In genomic region chr3:112676659-112677234, GRCh38 we compare ENCODE assay signal across 10 cellular contexts. TPM values are rescaled to one million over a fixed set of nuclear protein-coding genes. Genes with fewer than 3 reads are reported as not detected.
A peak's percentile ranks its signal among the peaks of the same experiment; 100 is the strongest.
DNase-seq lines count a peak whose midpoint lies in the region; ATAC-seq lines count a peak whose summit lies in the region.
"Had no signal": no experiment of that assay in that cellular context is flagged by ENCODE, and none has a peak within 500 bp of the region (broad histone marks: within the 10 kb centered on the region; RNA-seq: fewer than 3 reads in every experiment).

No MANE protein-coding gene starts in this region.

- ATAC-seq in HG02852 (IDR thresholded peaks at IDR 0.05; ENCODE audit: unreplicated experiment) = peak; percentile 99

- DNase-seq in DMS 273 (lab: John Stamatoyannopoulos, UW; ENCODE audit: unreplicated experiment) (peak; percentile 40), DMS 273 treated with DMSO at 0.1 percent for 48 hours (lab: John Stamatoyannopoulos, UW) (no peak), NCI-H2029 treated with DMSO at 0.1 percent for 48 hours (lab: John Stamatoyannopoulos, UW) (peak; percentile 85), caudate nucleus (lab: John Stamatoyannopoulos, UW) (peak in 53 of 61 donors; percentile 3 to 91 (median 54)), lung microvascular endothelial cell (ENCODE audit: low read depth in 2 of 2) (peak; percentile 56 to 96)
- DNase-seq in activated CD4-positive, CD25-positive, alpha-beta regulatory T cell treated with anti-CD3 and anti-CD28 coated beads, Interleukin-2, amount 50 U/mL, for 16 hours (ENCODE audit: low read depth, low spot score) = peak; percentile 74
- DNase-seq in stimulated activated CD8-positive, alpha-beta memory T cell treated with anti-CD3 and anti-CD28 coated beads, Interleukin-15, amount 100 ng/mL, for 48 hours (ENCODE audit: low read depth in 2 of 2) = peak; percentile 79 to 85

- H3K27ac ChIP-seq in caudate nucleus (ENCODE audit: low read depth, low read length) = no peak overlapping the region
- H3K27ac ChIP-seq: 22Rv1, parathyroid adenoma had no signal

RNA-seq across cellular contexts. Expression of gene CCDC80, which starts 35.8 kb away (rescaled TPM):
- 5.2 and 14.4 TPM in 2 replicates for total RNA-seq in lung microvascular endothelial cell
